Comparison of ENCODE assay signal across 14 cellular contexts in genomic region chr1:161073474-161074121, GRCh38. TPM values are rescaled to one million over a fixed set of nuclear protein-coding genes. Genes with fewer than 3 reads are reported as not detected.
DNase-seq lines count a peak whose midpoint lies in the region; ATAC-seq and TF ChIP-seq lines count a peak whose summit lies in the region.
"Had no signal": no experiment of that assay in that cellular context is flagged by ENCODE, and none has a peak within 500 bp of the region (broad histone marks: within the 10 kb centered on the region; RNA-seq: fewer than 3 reads in every experiment).

No MANE protein-coding gene starts in this region.

- peaks cover 9% of the 10 kb centered on the region for H3K36me3 Mint-ChIP-seq in activated CD8-positive, alpha-beta memory T cell treated with anti-CD3 and anti-CD28 coated beads, Interleukin-2, amount 10 ng/mL, durations not matched to agents 7 days and 5 days
- no peaks in the 10 kb centered on the region for H3K36me3 Mint-ChIP-seq in endodermal cell (ENCODE audit: low read depth)

- peak overlapping the region; percentile 22 for H3K27ac Mint-ChIP-seq in activated CD8-positive, alpha-beta memory T cell treated with anti-CD3 and anti-CD28 coated beads, Interleukin-2, amount 10 ng/mL, durations not matched to agents 7 days and 5 days
- H3K27ac Mint-ChIP-seq in endodermal cell = no peak overlapping the region

- H3K36me3 ChIP-seq in endodermal cell (ENCODE audit: control insufficient read depth, insufficient read depth, low read length) = no peaks in the 10 kb centered on the region
- H3K36me3 ChIP-seq in transverse colon = no peaks in the 10 kb centered on the region

- in situ Hi-C loops in transverse colon (cut with MboI; ENCODE audit: low pct_ligation_motif_present in 1 of 4, low pct_unique_long_range_greater_than_20kb in 1 of 4, low sequenced_read_pairs in 3 of 4) = loop anchor here in 1 of 4 donors (25.0 kb wide), 1 partner anchor 664 kb away; the partner anchor contains the start of gene DUSP12

- TF ChIP-seq CTCF in endodermal cell (conservative IDR thresholded peaks at IDR 0.05) = peak; percentile 18
- TF ChIP-seq CTCF in transverse colon (IDR thresholded peaks at IDR 0.05) = peak in 1 of 5 experiments; percentile 13

- no peaks in the 10 kb centered on the region for H3K27me3 Mint-ChIP-seq in activated CD8-positive, alpha-beta memory T cell treated with anti-CD3 and anti-CD28 coated beads, Interleukin-2, amount 10 ng/mL, durations not matched to agents 7 days and 5 days
- no peaks in the 10 kb centered on the region for H3K27me3 Mint-ChIP-seq in endodermal cell (ENCODE audit: insufficient read depth)

- CTCF ChIA-PET in activated CD8-positive, alpha-beta memory T cell treated with anti-CD3 and anti-CD28 coated beads, Interleukin-2, amount 10 ng/mL, durations not matched to agents 7 days and 5 days (lab: Charles Lee) = interaction anchor here (8.2 kb wide), 1 partner anchor 24 kb away, joined by 154 read pairs; the partner anchor contains the start of gene KLHDC9

- H3K9ac ChIP-seq in endodermal cell (ENCODE audit: extremely low read depth, low read length, poor library complexity, severe bottlenecking) = no peak overlapping the region

- TF ChIP-seq EP300 in transverse colon (IDR thresholded peaks at IDR 0.05; ENCODE audit: low read depth) = no peak

- H3K4me1 Mint-ChIP-seq in activated CD8-positive, alpha-beta memory T cell treated with anti-CD3 and anti-CD28 coated beads, Interleukin-2, amount 10 ng/mL, durations not matched to agents 7 days and 5 days = peaks cover 33% of the 10 kb centered on the region
- H3K4me1 Mint-ChIP-seq in endodermal cell = peaks cover 11% of the 10 kb centered on the region

- no peak for DNase-seq in activated CD8-positive, alpha-beta memory T cell treated with anti-CD3 and anti-CD28 coated beads, Interleukin-2, amount 10 ng/mL, durations not matched to agents 7 days and 5 days
- DNase-seq in activated CD8-positive, alpha-beta memory T cell treated with anti-CD3 and anti-CD28 coated beads, Interleukin-2, amount 50 U/mL, for 4 hours = no peak
- DNase-seq in endodermal cell = no peak
- DNase-seq in transverse colon = peak; percentile 65
- DNase-seq in stimulated activated CD4-positive, alpha-beta T cell treated with anti-CD3 and anti-CD28 coated beads, Interleukin-2, amount 100 ng/mL, for 48 hours = no peak
- DNase-seq: ACHN; effector CD4-positive, alpha-beta T cell; glutamatergic neuron; NCI-H1105; NCI-H510A; stimulated activated CD4-positive, alpha-beta T cell treated with anti-CD3 and anti-CD28 coated beads, Interleukin-12 subunit alpha, Interleukin-12 subunit beta, amount 100 ng/mL, for 4 hours had no signal

- H3K9me3 ChIP-seq in endodermal cell (ENCODE audit: control insufficient read depth, low read length) = no peaks in the 10 kb centered on the region
- no peaks in the 10 kb centered on the region for H3K9me3 ChIP-seq in transverse colon

- no peak overlapping the region for H3K4me3 Mint-ChIP-seq in activated CD8-positive, alpha-beta memory T cell treated with anti-CD3 and anti-CD28 coated beads, Interleukin-2, amount 10 ng/mL, durations not matched to agents 7 days and 5 days
- no peak overlapping the region for H3K4me3 Mint-ChIP-seq in endodermal cell

- intact Hi-C loops in transverse colon (cut with DNase I; ENCODE audit: low total_unique reads) = no loop called here

- no peaks in the 10 kb centered on the region for H3K4me1 ChIP-seq in endodermal cell (ENCODE audit: control insufficient read depth, insufficient read depth, low read length)
- peaks cover 0 to 3% (median 2%) of the 10 kb centered on the region in 4 donors for H3K4me1 ChIP-seq in transverse colon

- no peak overlapping the region for H3K4me3 ChIP-seq in endodermal cell (ENCODE audit: low read length)
- no peak overlapping the region for H3K4me3 ChIP-seq in transverse colon
- H3K4me3 ChIP-seq: GM12878 had no signal

- 67 to 78% methylated on average over 3 to 7 of the region's 7 CpGs for WGBS in endodermal cell (ENCODE audit: insufficient coverage in 1 of 2, insufficient read length in 1 of 2), 2 experiments
- 59% methylated on average over 7 of the region's 7 CpGs; no CpG with 5 or more reads in 1 of the 2 donors for WGBS in transverse colon (ENCODE audit: low coverage in 1 of 2), 2 donors

- H3K27ac ChIP-seq in endodermal cell (ENCODE audit: low read depth, low read length) (no peak overlapping the region), transverse colon (no peak overlapping the region)

- no peak for ATAC-seq in activated CD8-positive, alpha-beta memory T cell treated with anti-CD3 and anti-CD28 coated beads, Interleukin-2, amount 10 ng/mL, durations not matched to agents 7 days and 5 days
- ATAC-seq in GM18520 (IDR thresholded peaks at IDR 0.05; ENCODE audit: unreplicated experiment) = no peak
- ATAC-seq: GM12878 had no signal

- no peak for TF ChIP-seq POLR2A in transverse colon (IDR thresholded peaks at IDR 0.05)

- H3K27me3 ChIP-seq in endodermal cell (ENCODE audit: control insufficient read depth, insufficient read depth, low read length, poor library complexity, severe bottlenecking) (no peaks in the 10 kb centered on the region), transverse colon (no peaks in the 10 kb centered on the region)

- H3K9me3 Mint-ChIP-seq in activated CD8-positive, alpha-beta memory T cell treated with anti-CD3 and anti-CD28 coated beads, Interleukin-2, amount 10 ng/mL, durations not matched to agents 7 days and 5 days (ENCODE audit: low read depth) = no peaks in the 10 kb centered on the region
- H3K9me3 Mint-ChIP-seq in endodermal cell = no peaks in the 10 kb centered on the region

RNA-seq across cellular contexts. Expression of gene ARHGAP30, which starts 3.9 kb away (rescaled TPM):
- total RNA-seq in activated CD8-positive, alpha-beta memory T cell treated with anti-CD3 and anti-CD28 coated beads, Interleukin-2, amount 10 ng/mL, durations not matched to agents 7 days and 5 days = 100 to 1,000 TPM; 260 to 273 TPM
- under 1 TPM; 0.07 to 0.13 TPM for total RNA-seq in endodermal cell
- polyA plus RNA-seq in endodermal cell (2013, experiment 1 of 2) = not detected
- polyA plus RNA-seq in endodermal cell (2013, experiment 2 of 2) = not detected
- total RNA-seq in transverse colon = 10 to 100 TPM in 1 of 4 donors, 1 to 10 TPM in 2, under 1 TPM in 1; 0.60 to 11.0 (median 4.4) TPM

RNA-seq across cellular contexts. Expression of gene NECTIN4, which starts 15.8 kb away (rescaled TPM):
- under 1 TPM; 0.12 TPM for total RNA-seq in activated CD8-positive, alpha-beta memory T cell treated with anti-CD3 and anti-CD28 coated beads, Interleukin-2, amount 10 ng/mL, durations not matched to agents 7 days and 5 days
- total RNA-seq in endodermal cell (not detected), transverse colon (1 to 10 TPM in 1 of 4 donors, under 1 TPM in 2, not detected in 1; 0.37 to 4.0 (median 0.82) TPM)
- not detected for polyA plus RNA-seq in endodermal cell (2013, experiment 1 of 2)
- polyA plus RNA-seq in endodermal cell (2013, experiment 2 of 2) = not detected

RNA-seq across cellular contexts. Expression of gene KLHDC9, which starts 24.6 kb away (rescaled TPM):
- total RNA-seq in activated CD8-positive, alpha-beta memory T cell treated with anti-CD3 and anti-CD28 coated beads, Interleukin-2, amount 10 ng/mL, durations not matched to agents 7 days and 5 days = under 1 TPM; 0.52 to 0.85 TPM
- total RNA-seq in endodermal cell (10 to 100 TPM; 14.6 to 25.4 TPM), transverse colon (10 to 100 TPM in 1 of 4 donors, 1 to 10 TPM in 1, under 1 TPM in 1, not detected in 1; 0.80 to 16.9 (median 8.7) TPM)
- polyA plus RNA-seq in endodermal cell (2013, experiment 1 of 2) = 14.0 TPM
- 10.8 TPM for polyA plus RNA-seq in endodermal cell (2013, experiment 2 of 2)

RNA-seq across cellular contexts. Expression of gene USF1, which starts 27.8 kb away (rescaled TPM):
- total RNA-seq in activated CD8-positive, alpha-beta memory T cell treated with anti-CD3 and anti-CD28 coated beads, Interleukin-2, amount 10 ng/mL, durations not matched to agents 7 days and 5 days = 10 to 100 TPM; 75.4 to 90.1 TPM
- total RNA-seq in endodermal cell (10 to 100 TPM; 55.5 to 57.3 TPM), transverse colon (10 to 100 TPM; 34.4 to 78.2 (median 64.9) TPM)
- polyA plus RNA-seq in endodermal cell (2013, experiment 1 of 2) = 69.5 TPM
- polyA plus RNA-seq in endodermal cell (2013, experiment 2 of 2) = 60.9 TPM

RNA-seq across cellular contexts. Expression of gene TSTD1, which starts 34.8 kb away (rescaled TPM):
- 10 to 100 TPM; 62.8 TPM for total RNA-seq in activated CD8-positive, alpha-beta memory T cell treated with anti-CD3 and anti-CD28 coated beads, Interleukin-2, amount 10 ng/mL, durations not matched to agents 7 days and 5 days
- total RNA-seq in endodermal cell (10 to 100 TPM; 59.1 to 76.4 TPM), transverse colon (100 to 1,000 TPM; 104 to 224 (median 191) TPM)
- 45.6 TPM for polyA plus RNA-seq in endodermal cell (2013, experiment 1 of 2)
- 41.6 TPM for polyA plus RNA-seq in endodermal cell (2013, experiment 2 of 2)
- total RNA-seq: HT1080 had no signal

Comparison
In these comparisons a context has a peak if more than half of its experiments do, and no peak if none do; other contexts are left out.
1. RNA of gene ARHGAP30, which starts 3.9 kb away (total RNA-seq): 260 to 273 TPM in activated CD8-positive, alpha-beta memory T cell treated with anti-CD3 and anti-CD28 coated beads, Interleukin-2, amount 10 ng/mL, durations not matched to agents 7 days and 5 days; 0.60 to 11.0 TPM in transverse colon and 0.07 to 0.13 TPM in endodermal cell; every median in the first group is over 10 times any median in the second.